In genomic region chr18:14936313-14936712, GRCh38 we compare ENCODE assay signal across 24 cellular contexts.
"Had no signal": no experiment of that assay in that cellular context is flagged by ENCODE, and none has a peak within 500 bp of the region (broad histone marks: within the 10 kb centered on the region; RNA-seq: fewer than 3 reads in every experiment).

No MANE protein-coding gene starts in this region.

- H3K9me3 ChIP-seq: sigmoid colon, stomach, thyroid gland, upper lobe of right lung had no signal

- H3K4me3 ChIP-seq: sigmoid colon, smooth muscle cell, stomach, thyroid gland, upper lobe of right lung had no signal

- H3K27me3 ChIP-seq: sigmoid colon, stomach, thyroid gland, upper lobe of right lung had no signal

- H3K36me3 ChIP-seq: sigmoid colon, stomach, thyroid gland, upper lobe of right lung had no signal

- ATAC-seq: activated CD8-positive, alpha-beta memory T cell treated with anti-CD3 and anti-CD28 coated beads, Interleukin-2, amount 10 ng/mL, durations not matched to agents 7 days and 5 days; activated CD8-positive, alpha-beta T cell treated with anti-CD3 and anti-CD28 coated beads, Interleukin-2, amount 10 ng/mL, durations not matched to agents 7 days and 5 days; activated T-cell treated with anti-CD3 and anti-CD28 coated beads, Interleukin-2, amount 50 U/mL, for 72 hours; effector memory CD8-positive, alpha-beta T cell; left cardiac atrium; naive thymus-derived CD8-positive, alpha-beta T cell; stimulated activated naive B cell treated with anti-CD40 and anti-IgM and Interleukin-4, amounts not matched to agents 10 μg/mL and 1 μg/mL and 100 μg/mL, for 72 hours; upper lobe of right lung had no signal

- H3K27ac ChIP-seq: sigmoid colon, stomach, thyroid gland, upper lobe of right lung had no signal

- H3K4me1 ChIP-seq: sigmoid colon, stomach, upper lobe of right lung had no signal

- DNase-seq: activated B cell treated with CpG ODN at 0.5 μM for 24 hours; activated CD4-positive, alpha-beta T cell treated with anti-CD3 and anti-CD28 coated beads, Interleukin-2, amount 50 U/mL, for 1 hour; activated CD8-positive, alpha-beta memory T cell treated with anti-CD3 and anti-CD28 coated beads, Interleukin-2, amount 10 ng/mL, durations not matched to agents 7 days and 5 days; activated CD8-positive, alpha-beta T cell treated with anti-CD3 and anti-CD28 coated beads, Interleukin-2, amount 10 ng/mL, durations not matched to agents 7 days and 5 days; activated effector memory CD4-positive, alpha-beta T cell treated with Interleukin-2 at 50 U/mL for 16 hours; activated naive CD4-positive, alpha-beta T cell treated with Interleukin-2 at 50 U/mL for 16 hours; activated T-cell treated with anti-CD3 and anti-CD28 coated beads for 4 hours; activated T-cell treated with anti-CD3 and anti-CD28 coated beads, Interleukin-2, amount 50 U/mL, for 72 hours; cerebellar nuclear complex; cortex of kidney; effector memory CD8-positive, alpha-beta T cell; foreskin fibroblast; hippocampal formation; left cardiac atrium; naive thymus-derived CD8-positive, alpha-beta T cell; occipital lobe; retina; sigmoid colon; stimulated activated naive B cell treated with anti-CD40 and anti-IgM and Interleukin-4, amounts not matched to agents 10 μg/mL and 1 μg/mL and 100 μg/mL, for 72 hours; stomach; T-helper 2 cell; thyroid gland; upper lobe of right lung had no signal
